Comparison of ENCODE assay signal across 11 cellular contexts in genomic region chr18:5515007-5515744, GRCh38. TPM values are rescaled to one million over a fixed set of nuclear protein-coding genes. Genes with fewer than 3 reads are reported as not detected.
DNase-seq lines count a peak whose midpoint lies in the region; ATAC-seq, FAIRE-seq and TF ChIP-seq lines count a peak whose summit lies in the region.
"Had no signal": no experiment of that assay in that cellular context is flagged by ENCODE, and none has a peak within 500 bp of the region (broad histone marks: within the 10 kb centered on the region; RNA-seq: fewer than 3 reads in every experiment).

No MANE protein-coding gene starts in this region.

- FAIRE-seq in astrocyte (lab: Jason Lieb, UNC) (peak; percentile 17), GM12891 (lab: Jason Lieb, UNC) (no peak)

- H3K27ac Mint-ChIP-seq in astrocyte (ENCODE audit: unreplicated experiment) = no peak overlapping the region
- peak overlapping the region; percentile 41 for H3K27ac Mint-ChIP-seq in mesothelial cell of epicardium
- no peak overlapping the region for H3K27ac Mint-ChIP-seq in activated T-helper 17 cell treated with anti-CD3 and anti-CD28 coated beads, Interleukin-2, amount 50 U/mL, for 72 hours
- H3K27ac Mint-ChIP-seq: activated T-helper 1 cell treated with anti-CD3 and anti-CD28 coated beads, Interleukin-12 subunit alpha, Interleukin-12 subunit beta, Interleukin-2, Interleukin-4 antibody, amounts not matched to agents 30 ng/mL and 10 ng/mL and 1 ng/mL, durations not matched to agents 14 hours and 24 hours and 36 hours had no signal

- H4K20me1 ChIP-seq in astrocyte (ENCODE audit: insufficient read depth, low read length) = peaks cover 15% of the 10 kb centered on the region

- peaks cover 2% of the 10 kb centered on the region for H3K36me3 Mint-ChIP-seq in astrocyte (ENCODE audit: low read depth, unreplicated experiment)
- no peaks in the 10 kb centered on the region for H3K36me3 Mint-ChIP-seq in mesothelial cell of epicardium
- no peaks in the 10 kb centered on the region for H3K36me3 Mint-ChIP-seq in activated T-helper 17 cell treated with anti-CD3 and anti-CD28 coated beads, Interleukin-2, amount 50 U/mL, for 72 hours (ENCODE audit: low read depth)

- DNase-seq in AML-193 (lab: John Stamatoyannopoulos, UW) (peak; percentile 58 to 60), NCI-H1694 (lab: John Stamatoyannopoulos, UW) (peak; percentile 68), astrocyte (ENCODE audit: low read depth) (no peak), mesothelial cell of epicardium (ENCODE audit: low spot score in 2 of 2, unreplicated experiment in 2 of 2) (no peak), NCI-H748 treated with DMSO at 0.1 percent for 48 hours (lab: John Stamatoyannopoulos, UW) (no peak), GM12891 (ENCODE audit: insufficient read length, low spot score) (no peak)
- DNase-seq: PC-3, substantia nigra had no signal

- no peaks in the 10 kb centered on the region for H3K36me3 ChIP-seq in astrocyte (ENCODE audit: insufficient read depth, low read length)

- no peak for TF ChIP-seq POLR2A in GM12891 (IDR thresholded peaks at IDR 0.05; ENCODE audit: low read depth, low read length)

- H3K9me3 ChIP-seq in astrocyte (ENCODE audit: insufficient read depth, low read depth, low read length) = no peaks in the 10 kb centered on the region

- H3K4me3 ChIP-seq in astrocyte (ENCODE audit: insufficient read depth, low read depth, low read length) = no peak overlapping the region

- H2AFZ ChIP-seq in astrocyte (ENCODE audit: low read depth, low read length) = no peak overlapping the region

- H3K79me2 ChIP-seq in astrocyte (ENCODE audit: insufficient read depth, low read length) = peaks cover 43% of the 10 kb centered on the region

- no peak for ATAC-seq in activated T-helper 17 cell treated with anti-CD3 and anti-CD28 coated beads, Interleukin-2, amount 50 U/mL, for 72 hours (replicated peaks)
- ATAC-seq in HG03280 (IDR thresholded peaks at IDR 0.05; ENCODE audit: unreplicated experiment) = no peak
- ATAC-seq: PC-3 had no signal

- H3K4me3 Mint-ChIP-seq in astrocyte (ENCODE audit: unreplicated experiment) = no peak overlapping the region
- no peak overlapping the region for H3K4me3 Mint-ChIP-seq in mesothelial cell of epicardium
- H3K4me3 Mint-ChIP-seq in activated T-helper 17 cell treated with anti-CD3 and anti-CD28 coated beads, Interleukin-2, amount 50 U/mL, for 72 hours = no peak overlapping the region
- H3K4me3 Mint-ChIP-seq: activated T-helper 1 cell treated with anti-CD3 and anti-CD28 coated beads, Interleukin-12 subunit alpha, Interleukin-12 subunit beta, Interleukin-2, Interleukin-4 antibody, amounts not matched to agents 30 ng/mL and 10 ng/mL and 1 ng/mL, durations not matched to agents 14 hours and 24 hours and 36 hours had no signal

- no peaks in the 10 kb centered on the region for H3K9me3 Mint-ChIP-seq in astrocyte (ENCODE audit: unreplicated experiment)
- H3K9me3 Mint-ChIP-seq in mesothelial cell of epicardium = no peaks in the 10 kb centered on the region
- H3K9me3 Mint-ChIP-seq in activated T-helper 17 cell treated with anti-CD3 and anti-CD28 coated beads, Interleukin-2, amount 50 U/mL, for 72 hours = no peaks in the 10 kb centered on the region
- H3K9me3 Mint-ChIP-seq: activated T-helper 1 cell treated with anti-CD3 and anti-CD28 coated beads, Interleukin-12 subunit alpha, Interleukin-12 subunit beta, Interleukin-2, Interleukin-4 antibody, amounts not matched to agents 30 ng/mL and 10 ng/mL and 1 ng/mL, durations not matched to agents 14 hours and 24 hours and 36 hours had no signal

- no peaks in the 10 kb centered on the region for H3K27me3 Mint-ChIP-seq in astrocyte (ENCODE audit: low read depth, unreplicated experiment)
- H3K27me3 Mint-ChIP-seq in mesothelial cell of epicardium (ENCODE audit: low read depth) = no peaks in the 10 kb centered on the region
- H3K27me3 Mint-ChIP-seq in activated T-helper 17 cell treated with anti-CD3 and anti-CD28 coated beads, Interleukin-2, amount 50 U/mL, for 72 hours = peaks cover 16% of the 10 kb centered on the region

- H3K4me1 Mint-ChIP-seq in astrocyte (ENCODE audit: low read depth, unreplicated experiment) (peaks cover 66% of the 10 kb centered on the region), mesothelial cell of epicardium (peaks cover 63% of the 10 kb centered on the region)
- H3K4me1 Mint-ChIP-seq in activated T-helper 17 cell treated with anti-CD3 and anti-CD28 coated beads, Interleukin-2, amount 50 U/mL, for 72 hours = no peaks in the 10 kb centered on the region

- no peak overlapping the region for H3K4me2 ChIP-seq in astrocyte (ENCODE audit: low read length)

- H3K27me3 ChIP-seq in astrocyte (ENCODE audit: insufficient read depth, low read length) = no peaks in the 10 kb centered on the region

- no peak overlapping the region for H3K9ac ChIP-seq in astrocyte (ENCODE audit: low read length)

- peaks cover 13% of the 10 kb centered on the region for H3K4me1 ChIP-seq in astrocyte (ENCODE audit: insufficient read depth, low read length)

- TF ChIP-seq CTCF in astrocyte (IDR thresholded peaks at IDR 0.05; ENCODE audit: insufficient read depth, low read depth, low read length) = no peak
- TF ChIP-seq CTCF in mesothelial cell of epicardium (IDR thresholded peaks at IDR 0.05; ENCODE audit: unreplicated experiment) = no peak

- H3K27ac ChIP-seq in astrocyte (ENCODE audit: low read depth, low read length) = no peak overlapping the region

TF ChIP-seq in GM12891, 5 proteins besides CTCF, POLR2A, EP300 and RAD21:
- TF ChIP-seq POLR2AphosphoS5 (IDR thresholded peaks at IDR 0.05; ENCODE audit: low read depth, low read length) = no peak
- TF ChIP-seq PAX5 (IDR thresholded peaks at IDR 0.05; ENCODE audit: insufficient read depth, low read length, severe bottlenecking) = no peak
- no peak for TF ChIP-seq TAF1 (IDR thresholded peaks at IDR 0.05; ENCODE audit: low read depth, low read length)
- TF ChIP-seq SPI1 (IDR thresholded peaks at IDR 0.05; ENCODE audit: low read depth, low read length) = no peak
- no peak for TF ChIP-seq POU2F2 (IDR thresholded peaks at IDR 0.05; ENCODE audit: low read depth, low read length)

RNA-seq across cellular contexts. Expression of gene EPB41L3, which starts 28.6 kb away (rescaled TPM):
- 92.3 and 97.0 TPM in 2 replicates for total RNA-seq in astrocyte
- total RNA-seq in mesothelial cell of epicardium = 59.9 to 61.9 TPM (median 60.6 TPM) in 3 replicates
- not detected for polyA plus RNA-seq in GM12891 (2012; ENCODE audit: low read depth, missing spikeins)
- under 1 TPM; 0.09 to 0.13 TPM for total RNA-seq in activated T-helper 17 cell treated with anti-CD3 and anti-CD28 coated beads, Interleukin-2, amount 50 U/mL, for 72 hours

Comparison
In these comparisons a context has a peak if more than half of its experiments do, and no peak if none do; other contexts are left out.
1. DNase-seq: peak in AML-193 (2 of 2) and NCI-H1694 (single experiment); none in astrocyte (single experiment), mesothelial cell of epicardium (0 of 2), NCI-H748 treated with DMSO at 0.1 percent for 48 hours (single experiment) and GM12891 (single experiment).
2. RNA of gene EPB41L3, which starts 28.6 kb away (total RNA-seq): 92.3 to 97.0 TPM in astrocyte and 59.9 to 61.9 TPM in mesothelial cell of epicardium; 0.09 to 0.13 TPM in activated T-helper 17 cell treated with anti-CD3 and anti-CD28 coated beads, Interleukin-2, amount 50 U/mL, for 72 hours; every median in the first group is over 10 times any median in the second.